In genomic region chr3:45153658-45154437, GRCh38 we compare ENCODE assay signal across 19 cellular contexts. TPM values are rescaled to one million over a fixed set of nuclear protein-coding genes. Genes with fewer than 3 reads are reported as not detected.
DNase-seq lines count a peak whose midpoint lies in the region; ATAC-seq, FAIRE-seq and TF ChIP-seq lines count a peak whose summit lies in the region.
"Had no signal": no experiment of that assay in that cellular context is flagged by ENCODE, and none has a peak within 500 bp of the region (broad histone marks: within the 10 kb centered on the region; RNA-seq: fewer than 3 reads in every experiment).

No MANE protein-coding gene starts in this region.

- no peaks in the 10 kb centered on the region for H3K36me3 Mint-ChIP-seq in astrocyte (ENCODE audit: low read depth, unreplicated experiment)
- H3K36me3 Mint-ChIP-seq in activated T-cell treated with anti-CD3 and anti-CD28 coated beads, Interleukin-2, amount 50 U/mL, for 72 hours (ENCODE audit: insufficient read depth in 2 of 2), result peaks cover 10 to 13% of the 10 kb centered on the region in 2 donors
- H3K36me3 Mint-ChIP-seq: type B pancreatic cell had no signal

- FAIRE-seq in astrocyte (lab: Jason Lieb, UNC), result no peak

- peak overlapping the region; percentile 74 for H2BK120ac ChIP-seq in IMR-90 (ENCODE audit: low read depth, low read length)

- H2AFZ ChIP-seq in IMR-90 (replicated peaks; ENCODE audit: low read length, poor library complexity) (no peak overlapping the region), astrocyte (ENCODE audit: low read depth, low read length) (no peak overlapping the region)

- peak overlapping the region; percentile 44 to 91; a peak in 3 of 4 replicates for H4K8ac ChIP-seq in IMR-90 (ENCODE audit: low read depth in 2 of 2, low read length in 2 of 2)

- peaks cover 1% of the 10 kb centered on the region for H3K27me3 Mint-ChIP-seq in astrocyte (ENCODE audit: low read depth, unreplicated experiment)
- no peaks in the 10 kb centered on the region for H3K27me3 Mint-ChIP-seq in activated T-cell treated with anti-CD3 and anti-CD28 coated beads, Interleukin-2, amount 50 U/mL, for 72 hours (ENCODE audit: low read depth)

- in situ Hi-C loops in IMR-90 (cut with MboI; ENCODE audit: low sequenced_read_pairs), result no loop called here

- TF ChIP-seq CTCF in AG04450 (IDR thresholded peaks at IDR 0.05; ENCODE audit: low read depth, low read length), result no peak
- TF ChIP-seq CTCF in IMR-90 (conservative IDR thresholded peaks at IDR 0.05; ENCODE audit: low read depth, low read length), result no peak
- TF ChIP-seq CTCF in astrocyte (IDR thresholded peaks at IDR 0.05; ENCODE audit: insufficient read depth, low read depth, low read length), result no peak

- peak overlapping the region; percentile 73 for H3K4ac ChIP-seq in IMR-90 (ENCODE audit: low read depth, low read length)

- peak overlapping the region; percentile 56; the same call in 1 of the 2 replicates for H3K9ac ChIP-seq in IMR-90 (ENCODE audit: low read depth, low read length)
- peak overlapping the region; percentile 5 for H3K9ac ChIP-seq in astrocyte (ENCODE audit: low read length)

- WGBS in IMR-90 (ENCODE audit: extremely low coverage in 2 of 2, insufficient read length in 1 of 2), 2 experiments, result 36% methylated on average over 2 of the region's 5 CpGs; no CpG with 5 or more reads in 1 of the 2 experiments

- no peak for TF ChIP-seq RAD21 in IMR-90 (IDR thresholded peaks at IDR 0.05; ENCODE audit: low read length)

- H3K9me1 ChIP-seq in IMR-90 (ENCODE audit: insufficient read depth, low read length), result peaks cover 6% of the 10 kb centered on the region

- peak overlapping the region; percentile 86; the same call in 1 of the 2 replicates for H4K5ac ChIP-seq in IMR-90 (ENCODE audit: low read depth, low read length)

- H3K23ac ChIP-seq in IMR-90 (ENCODE audit: low read depth, low read length), result peak overlapping the region; percentile 71; the same call in 1 of the 2 replicates

- peak overlapping the region; percentile 82; the same call in 1 of the 2 replicates for H4K91ac ChIP-seq in IMR-90 (ENCODE audit: insufficient read depth, low read depth, low read length)

- H2BK5ac ChIP-seq in IMR-90 (ENCODE audit: low read depth, low read length, poor library complexity, severe bottlenecking), result peak overlapping the region; percentile 99

- peak overlapping the region; percentile 96; the same call in 1 of the 2 replicates for H3K18ac ChIP-seq in IMR-90 (ENCODE audit: low read depth, low read length)

- peak overlapping the region; percentile 83 for H2AK5ac ChIP-seq in IMR-90 (ENCODE audit: low read depth, low read length)

- H3K79me2 ChIP-seq in astrocyte (ENCODE audit: insufficient read depth, low read length), result no peaks in the 10 kb centered on the region

- H3K9me3 Mint-ChIP-seq in astrocyte (ENCODE audit: unreplicated experiment), result peaks cover 10% of the 10 kb centered on the region
- peaks cover 10 to 13% of the 10 kb centered on the region in 2 donors for H3K9me3 Mint-ChIP-seq in activated T-cell treated with anti-CD3 and anti-CD28 coated beads, Interleukin-2, amount 50 U/mL, for 72 hours
- H3K9me3 Mint-ChIP-seq: type B pancreatic cell had no signal

- no peak for DNase-seq in AG04450 (ENCODE audit: low read depth, low spot score)
- DNase-seq in IMR-90, result peak; percentile 70
- peak; percentile 79 for DNase-seq in astrocyte (ENCODE audit: low read depth)
- DNase-seq in glomerular visceral epithelial cell (ENCODE audit: extremely low spot score), result peak; percentile 69
- DNase-seq in activated T-cell treated with anti-CD3 and anti-CD28 coated beads, Interleukin-2, amount 50 U/mL, for 72 hours, result no peak
- DNase-seq in ureter (ENCODE audit: low spot score), result no peak
- DNase-seq: activated CD4-positive, alpha-beta T cell treated with anti-CD3 and anti-CD28 coated beads, Interleukin-2, amount 10 ng/mL, durations not matched to agents 24 days and 14 days; activated effector memory CD4-positive, alpha-beta T cell treated with Interleukin-2 at 50 U/mL for 16 hours; adrenal gland; left ventricle myocardium superior; NCI-H1105 treated with DMSO at 0.1 percent for 48 hours; NCI-H2107; NCI-H69; occipital lobe; right cardiac atrium; stimulated activated naive CD8-positive, alpha-beta T cell treated with anti-CD3 and anti-CD28 coated beads, Interleukin-15, Interleukin-2, amounts not matched to agents 100 U/mL and 50 U/mL, for 24 hours had no signal

- POLR2A ChIA-PET in AG04450 (lab: Yijun Ruan, JAX), result interaction anchor here (0.9 to 1.1 kb wide), 2 partner anchors 24 to 30 kb away, joined by 3 read pairs; no protein-coding TSS in a partner anchor
- POLR2A ChIA-PET in IMR-90 (lab: Charles Lee; ENCODE audit: unreplicated experiment), result interaction anchor here (1.1 kb wide), 1 partner anchor 66 kb away, joined by 7 read pairs; no protein-coding TSS in a partner anchor

- no TSS peak for BruUV-seq in IMR-90 (replicated peaks; lab: Mats Ljungman, UMichigan)

- H3K14ac ChIP-seq in IMR-90 (replicated peaks; ENCODE audit: low read depth, low read length), result peak overlapping the region; percentile 90

- H3K4me2 ChIP-seq in IMR-90 (ENCODE audit: low read depth, low read length) (peak overlapping the region; percentile 31; the same call in 1 of the 2 replicates), astrocyte (ENCODE audit: low read length) (peak overlapping the region; percentile 46)

- H2BK20ac ChIP-seq in IMR-90 (ENCODE audit: low read depth, low read length), result peak overlapping the region; percentile 84; the same call in 1 of the 2 replicates

- CTCF ChIA-PET in AG04450 (lab: Charles Lee) (interaction anchor here (0.5 to 1.8 kb wide), 9 partner anchors 14 to 355 kb away, joined by 3 to 6 read pairs (median 4); no protein-coding TSS in a partner anchor), IMR-90 (lab: Yijun Ruan, JAX) (no interaction called here)

- H2BK15ac ChIP-seq in IMR-90 (ENCODE audit: low read depth, low read length), result peak overlapping the region; percentile 45; the same call in 2 of the 3 replicates

- intact Hi-C loops in IMR-90 (cut with micrococcal nuclease), result no loop called here

- H2AK9ac ChIP-seq in IMR-90 (replicated peaks; ENCODE audit: low read depth, low read length, poor library complexity), result no peak overlapping the region

- H3K27me3 ChIP-seq in AG04450 (ENCODE audit: control insufficient read depth, insufficient read depth, low read length), result no peaks in the 10 kb centered on the region
- H3K27me3 ChIP-seq in IMR-90 (ENCODE audit: control insufficient read depth, insufficient read depth, low read length), result no peaks in the 10 kb centered on the region
- H3K27me3 ChIP-seq in astrocyte (ENCODE audit: insufficient read depth, low read length), result no peaks in the 10 kb centered on the region
- H3K27me3 ChIP-seq: adrenal gland had no signal

- peaks cover 11% of the 10 kb centered on the region for H3K4me1 Mint-ChIP-seq in astrocyte (ENCODE audit: low read depth, unreplicated experiment)
- H3K4me1 Mint-ChIP-seq in activated T-cell treated with anti-CD3 and anti-CD28 coated beads, Interleukin-2, amount 50 U/mL, for 72 hours (ENCODE audit: low read depth), result no peaks in the 10 kb centered on the region
- H3K4me1 Mint-ChIP-seq: activated CD4-positive, alpha-beta T cell treated with anti-CD3 and anti-CD28 coated beads, Interleukin-2, amount 10 ng/mL, durations not matched to agents 24 days and 14 days had no signal

- no peak for TF ChIP-seq POLR2A in IMR-90 (IDR thresholded peaks at IDR 0.05; ENCODE audit: low read depth, low read length)

- H3K27ac Mint-ChIP-seq in astrocyte (ENCODE audit: unreplicated experiment), result no peak overlapping the region
- no peak overlapping the region for H3K27ac Mint-ChIP-seq in activated T-cell treated with anti-CD3 and anti-CD28 coated beads, Interleukin-2, amount 50 U/mL, for 72 hours
- H3K27ac Mint-ChIP-seq: activated CD4-positive, alpha-beta T cell treated with anti-CD3 and anti-CD28 coated beads, Interleukin-2, amount 10 ng/mL, durations not matched to agents 24 days and 14 days; type B pancreatic cell had no signal

- peak overlapping the region; percentile 31 for H3K4me3 Mint-ChIP-seq in astrocyte (ENCODE audit: unreplicated experiment)
- H3K4me3 Mint-ChIP-seq in activated T-cell treated with anti-CD3 and anti-CD28 coated beads, Interleukin-2, amount 50 U/mL, for 72 hours, result no peak overlapping the region
- H3K4me3 Mint-ChIP-seq: activated CD4-positive, alpha-beta T cell treated with anti-CD3 and anti-CD28 coated beads, Interleukin-2, amount 10 ng/mL, durations not matched to agents 24 days and 14 days; type B pancreatic cell had no signal

- H3K9me3 ChIP-seq in AG04450 (ENCODE audit: control insufficient read depth, insufficient read depth, low read length) (peaks cover 8% of the 10 kb centered on the region), IMR-90 (ENCODE audit: control insufficient read depth, insufficient read depth, low read length) (peaks cover 3% of the 10 kb centered on the region), astrocyte (ENCODE audit: insufficient read depth, low read depth, low read length) (no peaks in the 10 kb centered on the region)
- H3K9me3 ChIP-seq: adrenal gland had no signal

- H3K36me3 ChIP-seq in IMR-90 (ENCODE audit: control insufficient read depth, insufficient read depth, low read length) (no peaks in the 10 kb centered on the region), astrocyte (ENCODE audit: insufficient read depth, low read length) (no peaks in the 10 kb centered on the region)
- H3K36me3 ChIP-seq: adrenal gland had no signal

- H3K27ac ChIP-seq in AG04450 (ENCODE audit: low read depth, low read length) (peak overlapping the region; percentile 52), IMR-90 (ENCODE audit: insufficient read depth, low read length) (peak overlapping the region; percentile 66), astrocyte (ENCODE audit: low read depth, low read length) (peak overlapping the region; percentile 63)
- H3K27ac ChIP-seq: adrenal gland had no signal

- H3K79me1 ChIP-seq in IMR-90 (ENCODE audit: low read depth in 1 of 2, low read length in 2 of 2), result no peaks in the 10 kb centered on the region

- H4K20me1 ChIP-seq in IMR-90 (ENCODE audit: insufficient read depth, low read length) (no peaks in the 10 kb centered on the region), astrocyte (ENCODE audit: insufficient read depth, low read length) (no peaks in the 10 kb centered on the region)

- dilution Hi-C loops in IMR-90 (cut with HindIII; ENCODE audit: low sequenced_read_pairs, unreplicated experiment), result no loop called here

- H3K4me1 ChIP-seq in IMR-90 (ENCODE audit: control insufficient read depth, insufficient read depth, low read length), result peaks cover 13% of the 10 kb centered on the region
- peaks cover 16% of the 10 kb centered on the region for H3K4me1 ChIP-seq in astrocyte (ENCODE audit: insufficient read depth, low read length)
- H3K4me1 ChIP-seq: adrenal gland had no signal

- H3K4me3 ChIP-seq in AG04450 (ENCODE audit: low read depth, low read length), result no peak overlapping the region
- no peak overlapping the region for H3K4me3 ChIP-seq in IMR-90 (ENCODE audit: insufficient read depth, low read depth, low read length)
- no peak overlapping the region for H3K4me3 ChIP-seq in astrocyte (ENCODE audit: insufficient read depth, low read depth, low read length)
- H3K4me3 ChIP-seq: adrenal gland had no signal

- ATAC-seq in IMR-90 (ENCODE audit: low read depth), result peak; percentile 68
- no peak for ATAC-seq in activated T-cell treated with anti-CD3 and anti-CD28 coated beads, Interleukin-2, amount 50 U/mL, for 72 hours (replicated peaks in 1 of 2)
- ATAC-seq in HG02981 (IDR thresholded peaks at IDR 0.05; ENCODE audit: unreplicated experiment), result no peak
- no peak for ATAC-seq in HG03520 (IDR thresholded peaks at IDR 0.05; ENCODE audit: unreplicated experiment)
- ATAC-seq: left ventricle myocardium superior; right cardiac atrium; stimulated activated naive CD8-positive, alpha-beta T cell treated with anti-CD3 and anti-CD28 coated beads, Interleukin-15, Interleukin-2, amounts not matched to agents 100 U/mL and 50 U/mL, for 24 hours had no signal

- H3K56ac ChIP-seq in IMR-90 (ENCODE audit: extremely low read depth, insufficient read depth, low read length), result no peak overlapping the region

RNA-seq across cellular contexts. Expression of gene CDCP1, which starts 7.7 kb away (rescaled TPM):
- polyA plus RNA-seq in AG04450 (2011; rRNA removed), result 13.6 and 17.8 TPM in 2 replicates
- polyA minus RNA-seq in AG04450 (2011; rRNA and poly(A)+ RNA removed), result 19.8 and 26.1 TPM in 2 replicates
- 2.5 TPM in 2 replicates for total RNA-seq in IMR-90 (2012; rRNA removed)
- polyA plus RNA-seq in IMR-90 (2012; rRNA removed), result 3.1 and 3.8 TPM in 2 replicates
- polyA plus RNA-seq in IMR-90 (2012; cell fraction: cytosol; rRNA removed), result 1.6 and 3.5 TPM in 2 replicates
- polyA plus RNA-seq in IMR-90 (2012; cell fraction: nucleus; rRNA removed; ENCODE audit: low replicate concordance), result 1.5 and 3.9 TPM in 2 replicates
- 4.2 and 6.8 TPM in 2 replicates for total RNA-seq in astrocyte
- 1 to 10 TPM; 1.2 to 2.8 TPM for total RNA-seq in activated T-cell treated with anti-CD3 and anti-CD28 coated beads, Interleukin-2, amount 50 U/mL, for 72 hours
- total RNA-seq in ureter, result 40.6 TPM

Comparison
In these comparisons a context has a peak if more than half of its experiments do, and no peak if none do; other contexts are left out.
1. DNase-seq: peak in IMR-90 (single experiment), astrocyte (single experiment) and glomerular visceral epithelial cell (single experiment); none in AG04450 (single experiment), activated T-cell treated with anti-CD3 and anti-CD28 coated beads, Interleukin-2, amount 50 U/mL, for 72 hours (0 of 2) and ureter (single experiment).
2. Peak in every context shown above with its lines, with median percentiles within 50 percentile points of each other: H3K27ac ChIP-seq.